Comparison of ENCODE assay signal across 23 cellular contexts in the genomic region with DNA sequence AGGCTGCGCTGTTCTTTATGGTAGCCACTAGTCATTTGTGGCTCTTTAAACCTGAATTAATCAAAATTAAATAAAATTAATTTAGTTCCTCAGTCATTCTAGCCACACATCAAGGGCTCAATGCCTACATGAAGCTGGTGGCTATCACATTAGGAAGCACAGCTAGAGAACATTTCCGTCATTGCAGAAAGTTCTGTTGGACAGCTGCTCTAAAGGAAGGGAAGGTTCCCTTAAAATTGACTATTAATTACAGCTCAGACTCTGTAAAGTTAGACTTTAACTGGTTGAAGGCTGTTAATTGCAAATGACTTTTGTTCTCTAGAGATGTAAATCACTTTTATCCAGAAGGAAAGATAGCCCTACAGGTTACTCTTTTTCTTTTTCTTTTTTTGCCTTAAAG.
"Had no signal": no experiment of that assay in that cellular context is flagged by ENCODE, and none has a peak within 500 bp of the region (broad histone marks: within the 10 kb centered on the region; RNA-seq: fewer than 3 reads in every experiment).

No MANE protein-coding gene starts in this region.

- H3K27me3 ChIP-seq: foreskin keratinocyte, neural progenitor cell, suprapubic skin had no signal

- FAIRE-seq: endometrium had no signal

- H3K4me3 ChIP-seq: neural progenitor cell, suprapubic skin had no signal

- H3K9me3 ChIP-seq: suprapubic skin had no signal

- H3K36me3 ChIP-seq: neural progenitor cell, suprapubic skin had no signal

- DNase-seq: activated CD4-positive, alpha-beta T cell treated with anti-CD3 and anti-CD28 coated beads, Interleukin-2, amount 10 ng/mL, durations not matched to agents 7 days and 5 days; activated CD8-positive, alpha-beta memory T cell treated with anti-CD3 and anti-CD28 coated beads, Interleukin-2, amount 10 ng/mL, durations not matched to agents 7 days and 5 days; activated CD8-positive, alpha-beta T cell treated with anti-CD3 and anti-CD28 coated beads for 36 hours; activated effector memory CD4-positive, alpha-beta T cell treated with anti-CD3 and anti-CD28 coated beads, Interleukin-2, amount 50 U/mL, for 16 hours; activated naive CD4-positive, alpha-beta T cell treated with anti-CD3 and anti-CD28 coated beads, Interleukin-2, amount 10 ng/mL, durations not matched to agents 7 days and 5 days; activated T-cell treated with anti-CD3 and anti-CD28 coated beads for 4 hours; amygdala; effector CD4-positive, alpha-beta T cell; erythroblast; foreskin keratinocyte; hypothalamus; left colon; naive B cell; SIG-M5; stimulated activated CD4-positive, alpha-beta T cell treated with anti-CD3 and anti-CD28 coated beads, Interleukin-12 subunit alpha, Interleukin-12 subunit beta, amount 100 ng/mL, for 4 hours; stimulated activated CD4-positive, alpha-beta T cell treated with anti-CD3 and anti-CD28 coated beads, Interleukin-4, amount 100 ng/mL, for 4 hours; trophoblast cell had no signal

- H3K27ac ChIP-seq: foreskin keratinocyte, neural progenitor cell, suprapubic skin, VCaP had no signal

- ATAC-seq: activated CD4-positive, CD25-positive, alpha-beta regulatory T cell treated with anti-CD3 and anti-CD28 coated beads, Interleukin-2, amount 50 U/mL, for 24 hours; activated CD8-positive, alpha-beta memory T cell treated with anti-CD3 and anti-CD28 coated beads, Interleukin-2, amount 10 ng/mL, durations not matched to agents 7 days and 5 days; activated CD8-positive, alpha-beta T cell treated with anti-CD3 and anti-CD28 coated beads for 36 hours; foreskin keratinocyte; left colon; SK-N-SH treated with all-trans-retinoic acid at 6 μM for 48 hours had no signal

- H3K4me1 ChIP-seq: foreskin keratinocyte, suprapubic skin had no signal
